10 cellular contexts compared by ENCODE assay signal in the genomic region with DNA sequence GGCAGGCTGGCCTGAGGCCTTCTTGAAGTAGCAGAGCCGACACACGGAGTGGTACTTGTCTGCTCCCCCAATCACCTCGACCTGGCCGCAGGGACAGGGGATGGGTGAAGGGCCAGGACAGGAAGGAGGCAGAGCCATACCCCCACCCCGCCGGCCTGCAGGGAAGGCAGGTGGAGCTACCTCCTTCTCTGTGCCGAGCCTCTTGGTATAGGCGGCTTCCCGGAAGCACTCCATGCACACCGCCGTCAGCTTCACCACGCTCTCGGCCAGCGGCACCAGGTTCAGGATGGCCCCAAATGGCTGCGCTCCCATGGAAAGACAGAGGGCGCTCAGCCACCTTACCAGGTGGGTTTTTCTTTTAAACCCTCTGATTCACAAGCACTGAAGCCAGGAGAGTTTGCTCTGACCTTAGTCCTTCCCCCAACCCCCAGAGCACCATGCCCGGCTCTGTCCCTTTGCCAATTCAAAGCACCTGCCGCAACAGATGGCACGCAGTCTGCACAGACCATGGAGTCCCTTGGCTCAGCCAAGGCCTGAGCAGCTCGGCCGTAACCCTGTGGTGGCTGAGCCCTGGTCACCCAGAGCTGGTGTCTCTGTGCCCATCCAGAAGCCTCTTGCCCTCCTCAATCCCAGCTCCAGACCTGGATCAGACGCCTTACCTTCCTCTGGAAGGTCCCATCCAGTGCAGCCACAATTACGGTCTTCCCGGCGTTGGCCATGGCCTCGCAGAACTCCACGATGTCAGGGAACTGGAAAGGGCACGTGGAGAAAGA. TPM values are rescaled to one million over a fixed set of nuclear protein-coding genes. Genes with fewer than 3 reads are reported as not detected.
DNase-seq lines count a peak whose midpoint lies in the region; ATAC-seq and TF ChIP-seq lines count a peak whose summit lies in the region.
"Had no signal": no experiment of that assay in that cellular context is flagged by ENCODE, and none has a peak within 500 bp of the region (broad histone marks: within the 10 kb centered on the region; RNA-seq: fewer than 3 reads in every experiment).

No MANE protein-coding gene starts in this region.

- no peaks in the 10 kb centered on the region for H3K27me3 Mint-ChIP-seq in stimulated activated naive B cell treated with anti-CD40 and anti-IgM and Interleukin-4, amounts not matched to agents 10 μg/mL and 1 μg/mL and 100 μg/mL, for 72 hours
- H3K27me3 Mint-ChIP-seq in mesothelial cell of epicardium (ENCODE audit: low read depth) = no peaks in the 10 kb centered on the region

- no peak overlapping the region for H3K4me2 ChIP-seq in OCI-LY7 (ENCODE audit: low read length)

- intact Hi-C loops in OCI-LY7 (cut with micrococcal nuclease; ENCODE audit: unreplicated experiment) = no loop called here
- intact Hi-C loops in left ventricle myocardium superior (cut with micrococcal nuclease) = no loop called here

- peak; percentile 19 for TF ChIP-seq CTCF in GM13976 (IDR thresholded peaks at IDR 0.05; ENCODE audit: borderline replicate concordance, control extremely low read depth, extremely low read depth, insufficient read depth, missing control alignments)
- peak; percentile 73 for TF ChIP-seq CTCF in OCI-LY7 (conservative IDR thresholded peaks at IDR 0.05; ENCODE audit: low read length)
- no peak for TF ChIP-seq CTCF in mesothelial cell of epicardium (IDR thresholded peaks at IDR 0.05; ENCODE audit: unreplicated experiment)

- no peaks in the 10 kb centered on the region for H3K9me3 ChIP-seq in OCI-LY7 (ENCODE audit: low read length)

- H3K9me3 Mint-ChIP-seq in stimulated activated naive B cell treated with anti-CD40 and anti-IgM and Interleukin-4, amounts not matched to agents 10 μg/mL and 1 μg/mL and 100 μg/mL, for 72 hours = no peaks in the 10 kb centered on the region
- H3K9me3 Mint-ChIP-seq in mesothelial cell of epicardium = no peaks in the 10 kb centered on the region

- H3K36me3 Mint-ChIP-seq in stimulated activated naive B cell treated with anti-CD40 and anti-IgM and Interleukin-4, amounts not matched to agents 10 μg/mL and 1 μg/mL and 100 μg/mL, for 72 hours = peaks cover 86 to 87% of the 10 kb centered on the region in 2 donors
- H3K36me3 Mint-ChIP-seq in mesothelial cell of epicardium = peaks cover 17% of the 10 kb centered on the region

- peak overlapping the region; percentile 97 for H3K27ac Mint-ChIP-seq in stimulated activated naive B cell treated with anti-CD40 and anti-IgM and Interleukin-4, amounts not matched to agents 10 μg/mL and 1 μg/mL and 100 μg/mL, for 72 hours
- H3K27ac Mint-ChIP-seq in mesothelial cell of epicardium = no peak overlapping the region

- no peaks in the 10 kb centered on the region for H4K20me1 ChIP-seq in OCI-LY7 (ENCODE audit: insufficient read depth, low read length)

- peak overlapping the region; percentile 69 to 90 for H3K4me3 Mint-ChIP-seq in stimulated activated naive B cell treated with anti-CD40 and anti-IgM and Interleukin-4, amounts not matched to agents 10 μg/mL and 1 μg/mL and 100 μg/mL, for 72 hours
- H3K4me3 Mint-ChIP-seq in mesothelial cell of epicardium = no peak overlapping the region

- no peak overlapping the region for H3K27ac ChIP-seq in OCI-LY7 (ENCODE audit: low read depth, low read length, poor library complexity, severe bottlenecking)

- no peak overlapping the region for H3K4me3 ChIP-seq in OCI-LY7 (ENCODE audit: low read depth, low read length, poor library complexity, severe bottlenecking)

- H2AFZ ChIP-seq in OCI-LY7 (ENCODE audit: low read length) = no peak overlapping the region

- no peaks in the 10 kb centered on the region for H3K9me2 ChIP-seq in OCI-LY7 (ENCODE audit: insufficient read depth, low read length)

- ATAC-seq in left ventricle myocardium superior (peak; percentile 3), GM18520 (IDR thresholded peaks at IDR 0.05; ENCODE audit: unreplicated experiment) (no peak)
- no peak for ATAC-seq in stimulated activated naive B cell treated with anti-CD40 and anti-IgM and Interleukin-4, amounts not matched to agents 10 μg/mL and 1 μg/mL and 100 μg/mL, for 72 hours (replicated peaks)

- CTCF ChIA-PET in OCI-LY7 (lab: Charles Lee; ENCODE audit: unreplicated experiment) = interaction anchor here (0.6 kb wide), 1 partner anchor 9 kb away, joined by 3 read pairs; no protein-coding TSS in a partner anchor

- H3K4me1 ChIP-seq in OCI-LY7 (ENCODE audit: insufficient read depth, low read length, poor library complexity, severe bottlenecking) = peaks cover 54% of the 10 kb centered on the region

- H3K36me3 ChIP-seq in OCI-LY7 (ENCODE audit: insufficient read depth, low read length) = peaks cover 50% of the 10 kb centered on the region

- peaks cover 79 to 98% of the 10 kb centered on the region in 2 donors for H3K4me1 Mint-ChIP-seq in stimulated activated naive B cell treated with anti-CD40 and anti-IgM and Interleukin-4, amounts not matched to agents 10 μg/mL and 1 μg/mL and 100 μg/mL, for 72 hours
- peaks cover 15% of the 10 kb centered on the region for H3K4me1 Mint-ChIP-seq in mesothelial cell of epicardium

- no TSS peak for BruUV-seq in OCI-LY7 (replicated peaks; lab: Mats Ljungman, UMichigan)

- no peaks in the 10 kb centered on the region for H3K79me2 ChIP-seq in OCI-LY7 (ENCODE audit: insufficient read depth, low read depth, low read length)

- DNase-seq in GM13976 (ENCODE audit: low spot score) (no peak), OCI-LY7 (ENCODE audit: low spot score) (peak; percentile 53), left ventricle myocardium superior (no peak), KG1 (lab: John Stamatoyannopoulos, UW) (no peak), mesothelial cell of epicardium (ENCODE audit: low spot score in 2 of 2, unreplicated experiment in 2 of 2) (no peak), NCI-H2227 (lab: John Stamatoyannopoulos, UW; ENCODE audit: unreplicated experiment) (no peak)
- peak; percentile 17 for DNase-seq in stimulated activated naive B cell treated with anti-CD40 and anti-IgM and Interleukin-4, amounts not matched to agents 10 μg/mL and 1 μg/mL and 100 μg/mL, for 72 hours
- DNase-seq: activated CD8-positive, alpha-beta memory T cell treated with anti-CD3 and anti-CD28 coated beads, Interleukin-2, amount 50 U/mL, for 48 hours had no signal

- POLR2A ChIA-PET in OCI-LY7 (lab: Charles Lee) = interaction anchor here (0.6 to 1.1 kb wide), 2 partner anchors 12 to 31 kb away, joined by 3 to 4 read pairs; a partner anchor contains a TSS

- in situ Hi-C loops in GM13976 (cut with MboI; ENCODE audit: low sequenced_read_pairs, unreplicated experiment) = no loop called here

RNA-seq across cellular contexts. Expression of a gene that starts 6.7 kb away (rescaled TPM):
- total RNA-seq in OCI-LY7 (2014; rRNA removed; shearing (Covaris generic)) = 21.3 and 35.4 TPM in 2 replicates
- 44.9 and 45.5 TPM in 2 replicates for total RNA-seq in OCI-LY7 (2022)
- total RNA-seq in left ventricle myocardium superior = 120 TPM
- total RNA-seq in mesothelial cell of epicardium = 47.7 to 52.7 TPM (median 52.0 TPM) in 3 replicates

RNA-seq across cellular contexts. Expression of a gene that starts 11.8 kb away (rescaled TPM):
- 108 and 118 TPM in 2 replicates for total RNA-seq in OCI-LY7 (2014; rRNA removed; shearing (Covaris generic))
- total RNA-seq in OCI-LY7 (2022) (149 TPM in 2 replicates), left ventricle myocardium superior (2.1 TPM), mesothelial cell of epicardium (23.3 to 25.7 TPM (median 23.3 TPM) in 3 replicates)

RNA-seq across cellular contexts. Expression of a gene that starts 12.1 kb away (rescaled TPM):
- 87.8 and 89.1 TPM in 2 replicates for total RNA-seq in OCI-LY7 (2014; rRNA removed; shearing (Covaris generic))
- total RNA-seq in OCI-LY7 (2022) (90.2 and 101 TPM in 2 replicates), left ventricle myocardium superior (45.0 TPM), mesothelial cell of epicardium (24.1 to 32.3 TPM (median 27.6 TPM) in 3 replicates)

RNA-seq across cellular contexts. Expression of a gene that starts 28.9 kb away (rescaled TPM):
- total RNA-seq in OCI-LY7 (2014; rRNA removed; shearing (Covaris generic)) = not detected in 2 replicates
- total RNA-seq in OCI-LY7 (2022) (1.1 TPM in 2 replicates), left ventricle myocardium superior (not detected), mesothelial cell of epicardium (0.16 TPM in 1 of 3 replicates, not detected in the others)
- total RNA-seq: LHCN-M2 had no signal

RNA-seq across cellular contexts. Expression of a gene that starts 39.0 kb away (rescaled TPM):
- total RNA-seq in OCI-LY7 (2014; rRNA removed; shearing (Covaris generic)) = 229 and 266 TPM in 2 replicates
- 184 and 190 TPM in 2 replicates for total RNA-seq in OCI-LY7 (2022)
- total RNA-seq in left ventricle myocardium superior = 0.69 TPM
- total RNA-seq in mesothelial cell of epicardium = 22.8 to 23.8 TPM (median 22.9 TPM) in 3 replicates

Comparison
In these comparisons a context has a peak if more than half of its experiments do, and no peak if none do; other contexts are left out.
1. DNase-seq: peak in OCI-LY7 (single experiment) and stimulated activated naive B cell treated with anti-CD40 and anti-IgM and Interleukin-4, amounts not matched to agents 10 μg/mL and 1 μg/mL and 100 μg/mL, for 72 hours (single experiment); none in GM13976 (single experiment), left ventricle myocardium superior (single experiment), KG1 (single experiment), mesothelial cell of epicardium (0 of 2) and NCI-H2227 (single experiment).